Comparison of ENCODE assay signal across 16 cellular contexts in the genomic region with DNA sequence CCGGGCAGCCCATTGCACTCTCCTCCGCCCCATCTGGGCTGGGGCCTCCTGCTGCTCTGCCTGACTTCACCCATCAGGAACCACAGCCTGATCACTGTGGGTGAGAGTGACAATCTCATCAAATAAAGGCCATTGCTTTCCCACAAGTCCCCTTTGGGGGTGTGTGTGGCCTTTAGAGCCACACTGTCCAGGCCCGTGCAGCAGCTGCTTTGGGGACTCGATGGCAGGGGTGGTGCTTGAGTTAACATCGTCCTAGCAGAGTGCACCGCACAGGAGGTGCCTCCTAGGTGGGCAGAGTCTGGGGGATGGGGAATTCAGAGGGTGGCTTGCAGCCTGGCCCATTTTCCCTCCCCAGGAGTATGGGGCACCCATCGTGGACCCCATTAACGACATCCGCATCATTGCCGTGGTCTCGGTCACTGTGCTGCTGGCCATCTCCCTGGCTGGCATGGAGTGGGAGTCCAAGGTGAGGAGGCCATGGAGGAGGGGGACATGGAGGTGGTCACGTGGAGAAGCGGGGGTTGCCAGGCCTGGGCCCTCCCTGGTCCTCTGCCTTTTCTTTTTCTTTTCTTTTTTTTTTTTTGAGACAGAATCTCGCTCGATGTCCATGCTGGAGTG. TPM values are rescaled to one million over a fixed set of nuclear protein-coding genes. Genes with fewer than 3 reads are reported as not detected.
DNase-seq lines count a peak whose midpoint lies in the region; ATAC-seq and TF ChIP-seq lines count a peak whose summit lies in the region.
"Had no signal": no experiment of that assay in that cellular context is flagged by ENCODE, and none has a peak within 500 bp of the region (broad histone marks: within the 10 kb centered on the region; RNA-seq: fewer than 3 reads in every experiment).

No MANE protein-coding gene starts in this region.

- H3K4me1 Mint-ChIP-seq in activated naive CD8-positive, alpha-beta T cell treated with anti-CD3 and anti-CD28 coated beads, Interleukin-2, amount 50 U/mL, for 24 hours: peaks cover 17% of the 10 kb centered on the region
- H3K4me1 Mint-ChIP-seq in stimulated activated effector memory CD8-positive, alpha-beta T cell treated with anti-CD3 and anti-CD28 coated beads, Interleukin-12 subunit alpha, Interleukin-12 subunit beta, amount 100 ng/mL, for 72 hours: peaks cover 15% of the 10 kb centered on the region
- no peaks in the 10 kb centered on the region; the same call in 1 of the 3 replicates for H3K4me1 Mint-ChIP-seq in GM23338

- TF ChIP-seq CTCF in GM10248 (IDR thresholded peaks at IDR 0.05; ENCODE audit: control extremely low read depth, extremely low read depth, low read depth, missing control alignments) (no peak), GM13977 (IDR thresholded peaks at IDR 0.05; ENCODE audit: extremely low read depth, insufficient read depth, missing control alignments) (no peak), GM23338 (conservative IDR thresholded peaks at IDR 0.05; ENCODE audit: low read depth in 2 of 2) (no peak)

- no peaks in the 10 kb centered on the region for H3K36me3 ChIP-seq in GM23338 (ENCODE audit: insufficient read depth)
- H3K36me3 ChIP-seq: HAP-1, SJCRH30 had no signal

- in situ Hi-C loops in GM13977 (cut with MboI; ENCODE audit: low pct_unique_long_range_greater_than_20kb, low sequenced_read_pairs, unreplicated experiment): no loop called here

- no peaks in the 10 kb centered on the region for H3K36me3 Mint-ChIP-seq in activated naive CD8-positive, alpha-beta T cell treated with anti-CD3 and anti-CD28 coated beads, Interleukin-2, amount 50 U/mL, for 24 hours (ENCODE audit: low read depth)
- H3K36me3 Mint-ChIP-seq in stimulated activated effector memory CD8-positive, alpha-beta T cell treated with anti-CD3 and anti-CD28 coated beads, Interleukin-12 subunit alpha, Interleukin-12 subunit beta, amount 100 ng/mL, for 72 hours: no peaks in the 10 kb centered on the region
- H3K36me3 Mint-ChIP-seq in GM23338 (ENCODE audit: low read depth): no peaks in the 10 kb centered on the region
- H3K36me3 Mint-ChIP-seq: CD4-positive, alpha-beta memory T cell had no signal

- H3K27ac Mint-ChIP-seq in activated naive CD8-positive, alpha-beta T cell treated with anti-CD3 and anti-CD28 coated beads, Interleukin-2, amount 50 U/mL, for 24 hours: peak overlapping the region; percentile 64
- peak overlapping the region; percentile 83 for H3K27ac Mint-ChIP-seq in stimulated activated effector memory CD8-positive, alpha-beta T cell treated with anti-CD3 and anti-CD28 coated beads, Interleukin-12 subunit alpha, Interleukin-12 subunit beta, amount 100 ng/mL, for 72 hours
- H3K27ac Mint-ChIP-seq in GM23338: no peak overlapping the region
- H3K27ac Mint-ChIP-seq: CD4-positive, alpha-beta memory T cell had no signal

- no peak overlapping the region for H3K4me2 ChIP-seq in GM23338

- H3K4me3 Mint-ChIP-seq in activated naive CD8-positive, alpha-beta T cell treated with anti-CD3 and anti-CD28 coated beads, Interleukin-2, amount 50 U/mL, for 24 hours: no peak overlapping the region
- H3K4me3 Mint-ChIP-seq in stimulated activated effector memory CD8-positive, alpha-beta T cell treated with anti-CD3 and anti-CD28 coated beads, Interleukin-12 subunit alpha, Interleukin-12 subunit beta, amount 100 ng/mL, for 72 hours: no peak overlapping the region
- H3K4me3 Mint-ChIP-seq in GM23338: no peak overlapping the region
- H3K4me3 Mint-ChIP-seq: CD4-positive, alpha-beta memory T cell had no signal

- no peak overlapping the region for H3K27ac ChIP-seq in GM23338 (ENCODE audit: low read depth)
- H3K27ac ChIP-seq: SJCRH30 had no signal

- H3K27me3 Mint-ChIP-seq in activated naive CD8-positive, alpha-beta T cell treated with anti-CD3 and anti-CD28 coated beads, Interleukin-2, amount 50 U/mL, for 24 hours: no peaks in the 10 kb centered on the region
- no peaks in the 10 kb centered on the region for H3K27me3 Mint-ChIP-seq in GM23338 (ENCODE audit: insufficient read depth, low read depth, poor library complexity)
- H3K27me3 Mint-ChIP-seq: CD4-positive, alpha-beta memory T cell had no signal

- peak; percentile 36 for ATAC-seq in HG03432 (IDR thresholded peaks at IDR 0.05; ENCODE audit: unreplicated experiment)
- ATAC-seq in activated naive CD8-positive, alpha-beta T cell treated with anti-CD3 and anti-CD28 coated beads, Interleukin-2, amount 50 U/mL, for 24 hours: peak; percentile 26
- ATAC-seq in stimulated activated effector memory CD8-positive, alpha-beta T cell treated with anti-CD3 and anti-CD28 coated beads, Interleukin-12 subunit alpha, Interleukin-12 subunit beta, amount 100 ng/mL, for 72 hours: peak; percentile 11
- no peak for ATAC-seq in GM23338

- no peaks in the 10 kb centered on the region for H4K20me1 ChIP-seq in GM23338 (replicated peaks; ENCODE audit: insufficient read depth)

- no peak overlapping the region for H3K4me3 ChIP-seq in GM23338
- H3K4me3 ChIP-seq: HAP-1, SJCRH30 had no signal

- POLR2A ChIA-PET in GM10248 (lab: Yijun Ruan, JAX): no interaction called here

- DNase-seq in GM10248 (ENCODE audit: extremely low spot score): peak; percentile 50
- DNase-seq in activated naive CD8-positive, alpha-beta T cell treated with anti-CD3 and anti-CD28 coated beads, Interleukin-2, amount 50 U/mL, for 24 hours: no peak
- no peak for DNase-seq in stimulated activated effector memory CD8-positive, alpha-beta T cell treated with anti-CD3 and anti-CD28 coated beads, Interleukin-12 subunit alpha, Interleukin-12 subunit beta, amount 100 ng/mL, for 72 hours (ENCODE audit: low spot score in 2 of 2)
- DNase-seq in NCI-H524 treated with DMSO at 0.1 percent for 48 hours (lab: John Stamatoyannopoulos, UW): no peak
- no peak for DNase-seq in cerebellar nuclear complex (lab: John Stamatoyannopoulos, UW)
- DNase-seq in GM13977 (ENCODE audit: low spot score): no peak
- DNase-seq in GM23338 (ENCODE audit: low spot score): no peak
- DNase-seq: DMS79, NCI-H1930, NCI-H2171, NCI-H446 treated with DMSO at 0.1 percent for 48 hours had no signal

- H3K27me3 ChIP-seq in GM23338 (ENCODE audit: insufficient read depth): no peaks in the 10 kb centered on the region
- H3K27me3 ChIP-seq: SJCRH30 had no signal

- no peaks in the 10 kb centered on the region for H3F3A ChIP-seq in GM23338 (replicated peaks; ENCODE audit: low read depth)

- CTCF ChIA-PET in GM10248 (lab: Yijun Ruan, JAX): interaction anchor here (1.4 to 1.5 kb wide), 2 partner anchors 23 to 81 kb away, joined by 3 to 7 read pairs; no protein-coding TSS in a partner anchor

- H3K9me3 Mint-ChIP-seq in activated naive CD8-positive, alpha-beta T cell treated with anti-CD3 and anti-CD28 coated beads, Interleukin-2, amount 50 U/mL, for 24 hours: no peaks in the 10 kb centered on the region
- no peaks in the 10 kb centered on the region for H3K9me3 Mint-ChIP-seq in stimulated activated effector memory CD8-positive, alpha-beta T cell treated with anti-CD3 and anti-CD28 coated beads, Interleukin-12 subunit alpha, Interleukin-12 subunit beta, amount 100 ng/mL, for 72 hours
- H3K9me3 Mint-ChIP-seq in GM23338: no peaks in the 10 kb centered on the region
- H3K9me3 Mint-ChIP-seq: CD4-positive, alpha-beta memory T cell had no signal

- H2AFZ ChIP-seq in GM23338: no peak overlapping the region

- H3K9me2 ChIP-seq in GM23338 (ENCODE audit: insufficient read depth): no peaks in the 10 kb centered on the region

- no peaks in the 10 kb centered on the region for H3K4me1 ChIP-seq in GM23338 (ENCODE audit: insufficient read depth)

- H3K79me2 ChIP-seq in GM23338 (replicated peaks; ENCODE audit: insufficient read depth): no peaks in the 10 kb centered on the region

TF ChIP-seq in GM23338, 12 proteins besides CTCF, POLR2A, EP300 and RAD21 (continues in another document):
- TF ChIP-seq EZH2phosphoT487 (IDR thresholded peaks at IDR 0.05; ENCODE audit: unreplicated experiment): no peak

RNA-seq across cellular contexts. Expression of a gene that starts 5.4 kb away (rescaled TPM):
- total RNA-seq in GM23338 (2014; rRNA removed; shearing (Covaris generic)): not detected in 2 replicates
- polyA plus RNA-seq in GM23338 (2016; fragmentation: Nextera tagmentation; extraction: Ambion mirVana): not detected in 2 replicates
- total RNA-seq: CD4-positive, alpha-beta memory T cell; G401; SJCRH30 had no signal
- polyA plus RNA-seq: CD4-positive, alpha-beta memory T cell had no signal
